In genomic region chr3:141905129-141905528, GRCh38 we compare ENCODE assay signal across 25 cellular contexts. TPM values are rescaled to one million over a fixed set of nuclear protein-coding genes. Genes with fewer than 3 reads are reported as not detected.
DNase-seq lines count a peak whose midpoint lies in the region; ATAC-seq and TF ChIP-seq lines count a peak whose summit lies in the region.
"Had no signal": no experiment of that assay in that cellular context is flagged by ENCODE, and none has a peak within 500 bp of the region (broad histone marks: within the 10 kb centered on the region; RNA-seq: fewer than 3 reads in every experiment).

No MANE protein-coding gene starts in this region.

- no peak overlapping the region for H3K9ac ChIP-seq in mesenchymal stem cell (ENCODE audit: low read length)

- H3K4me1 Mint-ChIP-seq in activated CD4-positive, alpha-beta T cell treated with anti-CD3 and anti-CD28 coated beads for 36 hours: peaks cover 29% of the 10 kb centered on the region
- peaks cover 13% of the 10 kb centered on the region for H3K4me1 Mint-ChIP-seq in activated naive CD8-positive, alpha-beta T cell (ENCODE audit: low read depth)
- H3K4me1 Mint-ChIP-seq: brain had no signal

- H3K36me3 ChIP-seq in right lobe of liver: no peaks in the 10 kb centered on the region
- H3K36me3 ChIP-seq in mesenchymal stem cell (ENCODE audit: control insufficient read depth in 1 of 2, insufficient read depth in 2 of 2, low read depth in 1 of 2, low read length in 2 of 2): peaks cover 12 to 62% of the 10 kb centered on the region in 2 experiments

- H3K4ac ChIP-seq in mesenchymal stem cell (ENCODE audit: low read depth in 1 of 2, low read length in 2 of 2): no peak overlapping the region

- 70% methylated on average over 2 of the region's 2 CpGs for WGBS in right lobe of liver (ENCODE audit: insufficient coverage, low coverage, low lambda C conversion rate, missing lambda C conversion rate)
- WGBS in mesenchymal stem cell: 100% methylated on average over 1 of the region's 2 CpGs

- no peak overlapping the region for H2AFZ ChIP-seq in mesenchymal stem cell (ENCODE audit: low read depth, low read length)
- H2AFZ ChIP-seq: PC-9 had no signal

- H3K9me3 ChIP-seq in right lobe of liver (no peaks in the 10 kb centered on the region), mesenchymal stem cell (ENCODE audit: control insufficient read depth, low read length) (no peaks in the 10 kb centered on the region)
- H3K9me3 ChIP-seq: esophagus muscularis mucosa, tibial artery had no signal

- no peak for TF ChIP-seq POLR2A in right lobe of liver (IDR thresholded peaks at IDR 0.05)

- no peak overlapping the region for H3K4me3 ChIP-seq in right lobe of liver
- no peak overlapping the region for H3K4me3 ChIP-seq in mesenchymal stem cell (ENCODE audit: insufficient read depth in 1 of 2, low read depth in 1 of 2, low read length in 2 of 2)
- H3K4me3 ChIP-seq: esophagus muscularis mucosa, gastroesophageal sphincter, lung, PC-9, SJCRH30, smooth muscle cell, tibial artery had no signal

- H3K79me1 ChIP-seq in mesenchymal stem cell (replicated peaks; ENCODE audit: low read length, poor library complexity, severe bottlenecking): peaks cover 25% of the 10 kb centered on the region

- H3K14ac ChIP-seq in mesenchymal stem cell (ENCODE audit: low read length in 2 of 2): no peak overlapping the region

- no peak overlapping the region for H3K27ac ChIP-seq in right lobe of liver
- H3K27ac ChIP-seq in mesenchymal stem cell (ENCODE audit: low read length, poor library complexity, severe bottlenecking): no peak overlapping the region
- H3K27ac ChIP-seq: esophagus muscularis mucosa, gastroesophageal sphincter, PC-9, SJCRH30, tibial artery had no signal

- H3K36me3 Mint-ChIP-seq in activated CD4-positive, alpha-beta T cell treated with anti-CD3 and anti-CD28 coated beads for 36 hours (ENCODE audit: low read depth): peaks cover 52% of the 10 kb centered on the region
- peaks cover 26% of the 10 kb centered on the region for H3K36me3 Mint-ChIP-seq in activated naive CD8-positive, alpha-beta T cell

- H3K4me3 Mint-ChIP-seq in activated CD4-positive, alpha-beta T cell treated with anti-CD3 and anti-CD28 coated beads for 36 hours: no peak overlapping the region
- H3K4me3 Mint-ChIP-seq in activated naive CD8-positive, alpha-beta T cell: no peak overlapping the region
- H3K4me3 Mint-ChIP-seq: activated CD4-positive, alpha-beta T cell treated with anti-CD3 and anti-CD28 coated beads, Interleukin-2, amount 10 ng/mL, durations not matched to agents 7 days and 5 days; activated naive CD4-positive, alpha-beta T cell treated with anti-CD3 and anti-CD28 coated beads, Interleukin-2, amount 50 U/mL, for 24 hours; brain had no signal

- H3K23ac ChIP-seq in mesenchymal stem cell (ENCODE audit: low read length in 2 of 2): no peak overlapping the region

- H3K27me3 ChIP-seq in right lobe of liver: no peaks in the 10 kb centered on the region
- H3K27me3 ChIP-seq in mesenchymal stem cell (ENCODE audit: control insufficient read depth in 1 of 2, insufficient read depth in 1 of 2, low read length in 2 of 2): no peaks in the 10 kb centered on the region
- H3K27me3 ChIP-seq: esophagus muscularis mucosa, gastroesophageal sphincter, SJCRH30, tibial artery had no signal

- H2BK5ac ChIP-seq in mesenchymal stem cell (ENCODE audit: low read depth, low read length, poor library complexity, severe bottlenecking): no peak overlapping the region

- peak overlapping the region; percentile 8 for H3K27ac Mint-ChIP-seq in activated CD4-positive, alpha-beta T cell treated with anti-CD3 and anti-CD28 coated beads for 36 hours
- H3K27ac Mint-ChIP-seq in activated naive CD8-positive, alpha-beta T cell: peak overlapping the region; percentile 41
- H3K27ac Mint-ChIP-seq: activated CD4-positive, alpha-beta T cell treated with anti-CD3 and anti-CD28 coated beads, Interleukin-2, amount 10 ng/mL, durations not matched to agents 7 days and 5 days; activated naive CD4-positive, alpha-beta T cell treated with anti-CD3 and anti-CD28 coated beads, Interleukin-2, amount 50 U/mL, for 24 hours; brain had no signal

- POLR2A ChIA-PET in activated CD4-positive, alpha-beta T cell treated with anti-CD3 and anti-CD28 coated beads for 36 hours (lab: Charles Lee): interaction anchor here (0.6 to 1.0 kb wide), 2 partner anchors 12 to 30 kb away, joined by 4 to 5 read pairs; no protein-coding TSS in a partner anchor

- no peak overlapping the region for H3K4me2 ChIP-seq in mesenchymal stem cell (ENCODE audit: low read length, poor library complexity, severe bottlenecking)
- H3K4me2 ChIP-seq: PC-9, smooth muscle cell had no signal

- no peak overlapping the region for H2AK5ac ChIP-seq in mesenchymal stem cell (ENCODE audit: low read length, severe bottlenecking)

- peaks cover 3% of the 10 kb centered on the region for H3K9me3 Mint-ChIP-seq in activated CD4-positive, alpha-beta T cell treated with anti-CD3 and anti-CD28 coated beads for 36 hours (ENCODE audit: low read depth)
- no peaks in the 10 kb centered on the region for H3K9me3 Mint-ChIP-seq in activated naive CD8-positive, alpha-beta T cell (ENCODE audit: low read depth)
- H3K9me3 Mint-ChIP-seq: activated naive CD4-positive, alpha-beta T cell treated with anti-CD3 and anti-CD28 coated beads, Interleukin-2, amount 50 U/mL, for 24 hours had no signal

- no peaks in the 10 kb centered on the region for H3K27me3 Mint-ChIP-seq in activated CD4-positive, alpha-beta T cell treated with anti-CD3 and anti-CD28 coated beads for 36 hours
- H3K27me3 Mint-ChIP-seq in activated naive CD8-positive, alpha-beta T cell: no peaks in the 10 kb centered on the region
- H3K27me3 Mint-ChIP-seq: activated CD4-positive, alpha-beta T cell treated with anti-CD3 and anti-CD28 coated beads, Interleukin-2, amount 10 ng/mL, durations not matched to agents 7 days and 5 days; activated naive CD4-positive, alpha-beta T cell treated with anti-CD3 and anti-CD28 coated beads, Interleukin-2, amount 50 U/mL, for 24 hours; brain had no signal

- no peaks in the 10 kb centered on the region for H3K4me1 ChIP-seq in right lobe of liver
- no peaks in the 10 kb centered on the region for H3K4me1 ChIP-seq in mesenchymal stem cell (ENCODE audit: control insufficient read depth, insufficient read depth, low read depth, low read length)
- H3K4me1 ChIP-seq: esophagus muscularis mucosa, gastroesophageal sphincter, SJCRH30, tibial artery had no signal

- H2BK12ac ChIP-seq in mesenchymal stem cell (ENCODE audit: low read length in 2 of 2): no peak overlapping the region

- CTCF ChIA-PET in activated CD4-positive, alpha-beta T cell treated with anti-CD3 and anti-CD28 coated beads for 36 hours (lab: Charles Lee): interaction anchor here (0.6 to 1.1 kb wide), 2 partner anchors 27 to 30 kb away, joined by 3 to 5 read pairs; no protein-coding TSS in a partner anchor

- no peak for TF ChIP-seq CTCF in right lobe of liver (IDR thresholded peaks at IDR 0.05)

- no peak overlapping the region for H2BK120ac ChIP-seq in mesenchymal stem cell (ENCODE audit: low read depth, low read length)

- H4K91ac ChIP-seq in mesenchymal stem cell (ENCODE audit: low read length): no peak overlapping the region

- no peak overlapping the region for H4K8ac ChIP-seq in mesenchymal stem cell (ENCODE audit: low read length)

- no peak overlapping the region for H3K18ac ChIP-seq in mesenchymal stem cell (ENCODE audit: low read depth in 1 of 2, low read length in 2 of 2)

- peak; percentile 37 for ATAC-seq in activated CD4-positive, alpha-beta T cell treated with anti-CD3 and anti-CD28 coated beads for 36 hours
- no peak for ATAC-seq in right lobe of liver
- ATAC-seq: gastroesophageal sphincter had no signal

- H2BK15ac ChIP-seq in mesenchymal stem cell (ENCODE audit: low read depth, poor library complexity, severe bottlenecking): no peak overlapping the region

- no peak for DNase-seq in activated CD4-positive, alpha-beta T cell treated with anti-CD3 and anti-CD28 coated beads for 36 hours
- DNase-seq in activated CD4-positive, alpha-beta T cell treated with anti-CD3 and anti-CD28 coated beads for 48 hours: no peak
- DNase-seq in Kasumi-1 (lab: John Stamatoyannopoulos, UW): peak; percentile 13 to 18
- DNase-seq in iris pigment epithelial cell (ENCODE audit: low read depth): peak; percentile 36
- DNase-seq in hepatic stellate cell (ENCODE audit: low spot score): no peak
- no peak for DNase-seq in right lobe of liver
- DNase-seq in mesenchymal stem cell: no peak
- DNase-seq: 8988T; activated CD4-positive, alpha-beta T cell treated with anti-CD3 and anti-CD28 coated beads, Interleukin-2, amount 10 ng/mL, durations not matched to agents 7 days and 5 days; DMS79 treated with DMSO at 0.1 percent for 48 hours; NCI-H1436 treated with DMSO at 0.1 percent for 48 hours; NCI-H510A treated with DMSO at 0.1 percent for 48 hours; nucleus accumbens; PC-9; SJCRH30; stimulated activated CD4-positive, alpha-beta T cell treated with anti-CD3 and anti-CD28 coated beads, Interleukin-2, amount 100 ng/mL, for 48 hours; stimulated activated naive CD4-positive, alpha-beta T cell; tibial artery had no signal

- intact Hi-C loops in activated CD4-positive, alpha-beta T cell treated with anti-CD3 and anti-CD28 coated beads for 36 hours (cut with DNase I, micrococcal nuclease): loop anchor here in 1 of 2 experiments (2.0 kb wide), 1 partner anchor 28 kb away; the partner anchor contains the start of gene ATP1B3
- intact Hi-C loops in right lobe of liver (cut with DNase I): no loop called here

RNA-seq across cellular contexts. Expression of gene ATP1B3, which starts 28.7 kb away (rescaled TPM):
- 100 to 1,000 TPM; 109 to 132 TPM for total RNA-seq in activated CD4-positive, alpha-beta T cell treated with anti-CD3 and anti-CD28 coated beads for 36 hours
- 10 to 100 TPM in 3 of 6 experiments, 1 to 10 TPM in 3; 6.6 to 19.4 (median 9.3) TPM for total RNA-seq in right lobe of liver
- 207 TPM for polyA plus RNA-seq in mesenchymal stem cell (2013, experiment 1 of 2)
- 218 TPM for polyA plus RNA-seq in mesenchymal stem cell (2013, experiment 2 of 2)

Comparison
In these comparisons a context has a peak if more than half of its experiments do, and no peak if none do; other contexts are left out.
1. DNase-seq: peak in Kasumi-1 (2 of 2) and iris pigment epithelial cell (single experiment); none in activated CD4-positive, alpha-beta T cell treated with anti-CD3 and anti-CD28 coated beads for 36 hours (single experiment), activated CD4-positive, alpha-beta T cell treated with anti-CD3 and anti-CD28 coated beads for 48 hours (single experiment), hepatic stellate cell (single experiment), right lobe of liver (0 of 3) and mesenchymal stem cell (single experiment).
2. RNA of gene ATP1B3, which starts 28.7 kb away (total RNA-seq): 109 to 132 TPM in activated CD4-positive, alpha-beta T cell treated with anti-CD3 and anti-CD28 coated beads for 36 hours; 6.6 to 19.4 TPM in right lobe of liver; every median in the first group is over 4 times any median in the second.